Comparison of ENCODE assay signal across 16 cellular contexts in the genomic region with DNA sequence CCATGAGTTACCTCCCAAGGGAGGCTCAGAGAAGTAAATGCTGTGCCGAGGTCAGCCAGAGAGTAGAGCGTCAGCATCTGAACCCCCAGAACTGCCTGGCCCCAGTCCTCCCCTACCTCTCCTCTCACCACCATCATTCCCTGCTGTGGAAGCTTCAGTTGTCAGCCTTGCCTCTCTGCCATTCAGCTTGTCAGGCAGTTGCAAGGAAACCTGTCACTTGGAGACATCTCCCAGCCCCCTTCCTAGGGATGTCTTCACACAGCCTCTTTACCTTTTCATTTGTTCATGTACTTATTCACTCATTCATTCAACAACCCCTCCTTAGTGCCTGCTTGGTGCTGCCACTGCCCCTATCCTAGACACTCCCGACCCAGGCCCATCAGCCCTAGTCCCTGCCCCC. TPM values are rescaled to one million over a fixed set of nuclear protein-coding genes. Genes with fewer than 3 reads are reported as not detected.
A peak's percentile ranks its signal among the peaks of the same experiment; 100 is the strongest.
DNase-seq lines count a peak whose midpoint lies in the region; ATAC-seq, FAIRE-seq and TF ChIP-seq lines count a peak whose summit lies in the region.
"Had no signal": no experiment of that assay in that cellular context is flagged by ENCODE, and none has a peak within 500 bp of the region (broad histone marks: within the 10 kb centered on the region; RNA-seq: fewer than 3 reads in every experiment).

No MANE protein-coding gene starts in this region.

- H3K9ac ChIP-seq in Loucy (ENCODE audit: low read depth, low read length, poor library complexity, severe bottlenecking) (no peak overlapping the region), HepG2 (ENCODE audit: insufficient read depth, low read depth, low read length) (no peak overlapping the region)

- H3K27ac ChIP-seq in HepG2 (ENCODE audit: extremely low read length, insufficient read depth, low read length) = no peak overlapping the region

- peaks cover 38% of the 10 kb centered on the region for H3K4me1 ChIP-seq in Loucy (ENCODE audit: insufficient read depth, low read length, poor library complexity, severe bottlenecking)
- peaks cover 97% of the 10 kb centered on the region for H3K4me1 ChIP-seq in HepG2 (ENCODE audit: insufficient read depth, low read length)

- no peak for TF ChIP-seq RAD21 in HepG2 (CRISPR knock-in tag; IDR thresholded peaks at IDR 0.05)

- CTCF ChIA-PET in activated CD8-positive, alpha-beta memory T cell treated with anti-CD3 and anti-CD28 coated beads, Interleukin-2, amount 10 ng/mL, durations not matched to agents 7 days and 5 days (lab: Charles Lee) = interaction anchor here (2.9 to 22.1 kb wide), 5 partner anchors 8 to 50 kb away, joined by 11 to 405 read pairs (median 46); a partner anchor contains a TSS
- CTCF ChIA-PET in HepG2 (lab: Yijun Ruan, JAX; ENCODE audit: low intra/inter-chr PET ratio, low total read pairs) = no interaction called here

- H3K36me3 ChIP-seq in Loucy (ENCODE audit: insufficient read depth, low read length) (no peaks in the 10 kb centered on the region), HepG2 (replicated peaks in 1 of 2; ENCODE audit: control insufficient read depth in 1 of 2, insufficient read depth in 2 of 2, low read length in 2 of 2) (no peaks in the 10 kb centered on the region)

- H3K4me2 ChIP-seq in Loucy (ENCODE audit: low read depth, low read length, poor library complexity, severe bottlenecking) = peak overlapping the region; percentile 92
- H3K4me2 ChIP-seq in HepG2 (ENCODE audit: low read depth, low read length) = no peak overlapping the region

- POLR2A ChIA-PET in HepG2 (lab: Yijun Ruan, JAX) = interaction anchor here (1.0 to 6.5 kb wide), 3 partner anchors 8 to 19 kb away, joined by 3 to 77 read pairs (median 16); a partner anchor contains a TSS

- H3K27ac Mint-ChIP-seq in activated CD8-positive, alpha-beta memory T cell treated with anti-CD3 and anti-CD28 coated beads, Interleukin-2, amount 10 ng/mL, durations not matched to agents 7 days and 5 days = peak overlapping the region; percentile 42
- H3K27ac Mint-ChIP-seq in activated naive CD8-positive, alpha-beta T cell treated with anti-CD3 and anti-CD28 coated beads, Interleukin-2, amount 50 U/mL, for 24 hours = peak overlapping the region; percentile 61
- H3K27ac Mint-ChIP-seq in neural crest cell (ENCODE audit: unreplicated experiment) = peak overlapping the region; percentile 36
- no peak overlapping the region for H3K27ac Mint-ChIP-seq in type B pancreatic cell
- H3K27ac Mint-ChIP-seq: nephron progenitor cell had no signal

- DNase-seq in activated CD8-positive, alpha-beta memory T cell treated with anti-CD3 and anti-CD28 coated beads, Interleukin-2, amount 10 ng/mL, durations not matched to agents 7 days and 5 days = no peak
- no peak for DNase-seq in activated CD8-positive, alpha-beta memory T cell treated with anti-CD3 and anti-CD28 coated beads, Interleukin-2, amount 50 U/mL, for 48 hours
- no peak for DNase-seq in activated naive CD8-positive, alpha-beta T cell treated with anti-CD3 and anti-CD28 coated beads, Interleukin-2, amount 50 U/mL, for 24 hours
- DNase-seq in neural crest cell (ENCODE audit: low read depth, low spot score) (no peak), HepG2 (ENCODE audit: low spot score) (no peak), NCI-H2196 (lab: John Stamatoyannopoulos, UW; ENCODE audit: unreplicated experiment) (no peak), type B pancreatic cell (ENCODE audit: extremely low spot score, unreplicated experiment) (no peak)
- DNase-seq: aorta, NCI-H69, nephron progenitor cell had no signal

- H3K27me3 ChIP-seq in Loucy (ENCODE audit: insufficient read depth, low read length, poor library complexity, severe bottlenecking) (no peaks in the 10 kb centered on the region), HepG2 (ENCODE audit: control insufficient read depth in 1 of 2, insufficient read depth in 2 of 2, low read length in 2 of 2) (peaks cover 0 to 23% of the 10 kb centered on the region in 2 experiments; a peak in 4 of 5 replicates)

- H3K4me3 Mint-ChIP-seq in activated CD8-positive, alpha-beta memory T cell treated with anti-CD3 and anti-CD28 coated beads, Interleukin-2, amount 10 ng/mL, durations not matched to agents 7 days and 5 days = peak overlapping the region; percentile 92
- H3K4me3 Mint-ChIP-seq in activated naive CD8-positive, alpha-beta T cell treated with anti-CD3 and anti-CD28 coated beads, Interleukin-2, amount 50 U/mL, for 24 hours = peak overlapping the region; percentile 77
- H3K4me3 Mint-ChIP-seq in neural crest cell (peak overlapping the region; percentile 2), type B pancreatic cell (no peak overlapping the region)
- H3K4me3 Mint-ChIP-seq: nephron progenitor cell had no signal

- intact Hi-C loops in HepG2 (cut with micrococcal nuclease; ENCODE audit: unreplicated experiment) = no loop called here

- no peak for TF ChIP-seq POLR2A in HepG2 (IDR thresholded peaks at IDR 0.05; ENCODE audit: insufficient read depth in 1 of 2, low read depth in 2 of 2, low read length in 2 of 2)

- no peak for TF ChIP-seq EP300 in HepG2 (IDR thresholded peaks at IDR 0.05; ENCODE audit: low read depth in 2 of 2, low read length in 2 of 2)
- TF ChIP-seq EP300 in HepG2 (CRISPR knock-in tag; IDR thresholded peaks at IDR 0.05; ENCODE audit: borderline replicate concordance) = no peak

- ATAC-seq in activated CD8-positive, alpha-beta memory T cell treated with anti-CD3 and anti-CD28 coated beads, Interleukin-2, amount 10 ng/mL, durations not matched to agents 7 days and 5 days = no peak
- ATAC-seq in activated naive CD8-positive, alpha-beta T cell treated with anti-CD3 and anti-CD28 coated beads, Interleukin-2, amount 50 U/mL, for 24 hours = no peak
- ATAC-seq in HepG2 = no peak

- H3K4me1 Mint-ChIP-seq in activated CD8-positive, alpha-beta memory T cell treated with anti-CD3 and anti-CD28 coated beads, Interleukin-2, amount 10 ng/mL, durations not matched to agents 7 days and 5 days = peaks cover 84% of the 10 kb centered on the region
- peaks cover 87% of the 10 kb centered on the region for H3K4me1 Mint-ChIP-seq in activated naive CD8-positive, alpha-beta T cell treated with anti-CD3 and anti-CD28 coated beads, Interleukin-2, amount 50 U/mL, for 24 hours
- H3K4me1 Mint-ChIP-seq in neural crest cell (peaks cover 5% of the 10 kb centered on the region), type B pancreatic cell (ENCODE audit: unreplicated experiment) (peaks cover 6% of the 10 kb centered on the region)

- H4K20me1 ChIP-seq in Loucy (ENCODE audit: insufficient read depth, low read length, poor library complexity, severe bottlenecking) (no peaks in the 10 kb centered on the region), HepG2 (ENCODE audit: insufficient read depth, low read length) (no peaks in the 10 kb centered on the region)

- no peaks in the 10 kb centered on the region for H3K9me2 ChIP-seq in Loucy (replicated peaks; ENCODE audit: low read depth, low read length)

- no peak overlapping the region for H3K4me3 ChIP-seq in Loucy (ENCODE audit: low read length, poor library complexity, severe bottlenecking)
- H3K4me3 ChIP-seq in HepG2 (replicated peaks in 1 of 3; ENCODE audit: insufficient read depth in 1 of 3, low read depth in 2 of 3, low read length in 3 of 3) = no peak overlapping the region
- H3K4me3 ChIP-seq: lung had no signal

- peaks cover 21% of the 10 kb centered on the region for H3K36me3 Mint-ChIP-seq in activated CD8-positive, alpha-beta memory T cell treated with anti-CD3 and anti-CD28 coated beads, Interleukin-2, amount 10 ng/mL, durations not matched to agents 7 days and 5 days
- peaks cover 6% of the 10 kb centered on the region for H3K36me3 Mint-ChIP-seq in activated naive CD8-positive, alpha-beta T cell treated with anti-CD3 and anti-CD28 coated beads, Interleukin-2, amount 50 U/mL, for 24 hours (ENCODE audit: low read depth)
- H3K36me3 Mint-ChIP-seq in neural crest cell (ENCODE audit: low read depth) (no peaks in the 10 kb centered on the region), type B pancreatic cell (no peaks in the 10 kb centered on the region)

- H3K9me3 ChIP-seq in Loucy (ENCODE audit: insufficient read depth, low read depth, low read length) (no peaks in the 10 kb centered on the region), HepG2 (ENCODE audit: low read length) (no peaks in the 10 kb centered on the region)

- in situ Hi-C loops in HepG2 (cut with HindIII; ENCODE audit: extremely low pct_ligation_motif_present, low pct_unique_long_range_greater_than_20kb) = loop anchor here (5.0 to 25.0 kb wide), 2 partner anchors 48 to 823 kb away; a partner anchor contains a TSS

- H2AFZ ChIP-seq in Loucy (ENCODE audit: low read length) (no peak overlapping the region), HepG2 (ENCODE audit: low read length) (no peak overlapping the region)

- peaks cover 27% of the 10 kb centered on the region; the same call in 1 of the 2 replicates for H3K79me2 ChIP-seq in Loucy (ENCODE audit: insufficient read depth, low read length)
- no peaks in the 10 kb centered on the region for H3K79me2 ChIP-seq in HepG2 (ENCODE audit: insufficient read depth, low read length)

- 20% methylated on average over 2 of the region's 3 CpGs for WGBS in HepG2 (ENCODE audit: low lambda C conversion rate)

- peaks cover 2% of the 10 kb centered on the region for H3K9me3 Mint-ChIP-seq in activated CD8-positive, alpha-beta memory T cell treated with anti-CD3 and anti-CD28 coated beads, Interleukin-2, amount 10 ng/mL, durations not matched to agents 7 days and 5 days (ENCODE audit: low read depth)
- peaks cover 7% of the 10 kb centered on the region for H3K9me3 Mint-ChIP-seq in activated naive CD8-positive, alpha-beta T cell treated with anti-CD3 and anti-CD28 coated beads, Interleukin-2, amount 50 U/mL, for 24 hours
- H3K9me3 Mint-ChIP-seq in neural crest cell (no peaks in the 10 kb centered on the region), type B pancreatic cell (no peaks in the 10 kb centered on the region)
- H3K9me3 Mint-ChIP-seq: nephron progenitor cell had no signal

- H3F3A ChIP-seq in Loucy (ENCODE audit: low read depth) = no peaks in the 10 kb centered on the region

- BruUV-seq in HepG2 (replicated peaks; lab: Mats Ljungman, UMichigan) = no TSS peak

- no peak for TF ChIP-seq CTCF in Loucy (conservative IDR thresholded peaks at IDR 0.05; ENCODE audit: low read length)
- TF ChIP-seq CTCF in neural crest cell (conservative IDR thresholded peaks at IDR 0.05) = no peak
- TF ChIP-seq CTCF in HepG2 (CRISPR knock-in tag; IDR thresholded peaks at IDR 0.05) = no peak
- no peak for TF ChIP-seq CTCF in type B pancreatic cell (conservative IDR thresholded peaks at IDR 0.05)

- H3K27me3 Mint-ChIP-seq in activated CD8-positive, alpha-beta memory T cell treated with anti-CD3 and anti-CD28 coated beads, Interleukin-2, amount 10 ng/mL, durations not matched to agents 7 days and 5 days = no peaks in the 10 kb centered on the region
- H3K27me3 Mint-ChIP-seq in activated naive CD8-positive, alpha-beta T cell treated with anti-CD3 and anti-CD28 coated beads, Interleukin-2, amount 50 U/mL, for 24 hours = no peaks in the 10 kb centered on the region
- peaks cover 34% of the 10 kb centered on the region for H3K27me3 Mint-ChIP-seq in neural crest cell (ENCODE audit: low read depth)
- peaks cover 30% of the 10 kb centered on the region for H3K27me3 Mint-ChIP-seq in type B pancreatic cell

- FAIRE-seq in HepG2 (lab: Jason Lieb, UNC) = no peak
- FAIRE-seq: colon, RCC 7860 had no signal

RNA-seq across cellular contexts. Expression of a gene that starts 2.1 kb away (rescaled TPM):
- total RNA-seq in activated CD8-positive, alpha-beta memory T cell treated with anti-CD3 and anti-CD28 coated beads, Interleukin-2, amount 10 ng/mL, durations not matched to agents 7 days and 5 days = 10 to 100 TPM; 52.3 to 93.0 TPM
- total RNA-seq in neural crest cell (12.3 and 15.7 TPM in 2 replicates), HepG2 (2016; rRNA removed; fragmentation: Illumina TruSeq; extraction: Trizol) (10.7 and 11.1 TPM in 2 replicates), type B pancreatic cell (ENCODE audit: low replicate concordance) (8.9 and 16.6 TPM in 2 replicates)
- 15.3 and 15.8 TPM in 2 replicates for total RNA-seq in HepG2 (2016; cell fraction: cytosol; rRNA removed; fragmentation: Illumina TruSeq; extraction: Trizol; ENCODE audit: low read depth)
- total RNA-seq in HepG2 (2016; cell fraction: insoluble cytoplasmic fraction; rRNA removed; fragmentation: Illumina TruSeq; extraction: Trizol) = 7.2 and 12.8 TPM in 2 replicates
- total RNA-seq in HepG2 (2016; cell fraction: membrane; rRNA removed; fragmentation: Illumina TruSeq; extraction: Trizol) = 15.5 and 16.6 TPM in 2 replicates
- total RNA-seq in HepG2 (2016; cell fraction: nucleus; rRNA removed; fragmentation: Illumina TruSeq; extraction: Trizol) = 7.6 and 9.6 TPM in 2 replicates
- polyA plus RNA-seq in HepG2 (2011; rRNA removed) = 17.2 and 27.9 TPM in 2 replicates
- polyA plus RNA-seq in HepG2 (2011; cell fraction: cytosol; rRNA removed) = 20.3 and 35.1 TPM in 2 replicates
- 48.0 and 49.7 TPM in 2 replicates for polyA plus RNA-seq in HepG2 (2011; cell fraction: nucleus; rRNA removed)
- 9.3 and 16.2 TPM in 2 replicates for polyA plus RNA-seq in HepG2 (2012)
- polyA plus RNA-seq in HepG2 (2016; cell fraction: cytosol; fragmentation: Illumina TruSeq; extraction: Trizol; ENCODE audit: low read depth) = 11.0 and 13.5 TPM in 2 replicates
- polyA plus RNA-seq in HepG2 (2016; cell fraction: insoluble cytoplasmic fraction; fragmentation: Illumina TruSeq; extraction: Trizol; ENCODE audit: low read depth) = 14.8 and 16.5 TPM in 2 replicates
- 11.0 and 11.4 TPM in 2 replicates for polyA plus RNA-seq in HepG2 (2016; cell fraction: membrane; fragmentation: Illumina TruSeq; extraction: Trizol; ENCODE audit: low read depth)
- 19.6 TPM in 2 replicates for polyA plus RNA-seq in HepG2 (2016; cell fraction: nucleus; fragmentation: Illumina TruSeq; extraction: Trizol; ENCODE audit: insufficient read depth, low read depth)
- 0.82 and 20.7 TPM in 2 replicates for polyA minus RNA-seq in HepG2 (2011; rRNA and poly(A)+ RNA removed; ENCODE audit: low replicate concordance)
- 7.2 and 9.7 TPM in 2 replicates for polyA minus RNA-seq in HepG2 (2011; cell fraction: cytosol; rRNA and poly(A)+ RNA removed)
- 10.6 and 12.8 TPM in 2 replicates for polyA minus RNA-seq in HepG2 (2011; cell fraction: nucleus; rRNA and poly(A)+ RNA removed)

RNA-seq across cellular contexts. Expression of a gene that starts 8.4 kb away (rescaled TPM):
- 100 to 1,000 TPM; 133 to 140 TPM for total RNA-seq in activated CD8-positive, alpha-beta memory T cell treated with anti-CD3 and anti-CD28 coated beads, Interleukin-2, amount 10 ng/mL, durations not matched to agents 7 days and 5 days
- total RNA-seq in neural crest cell (73.0 and 80.5 TPM in 2 replicates), HepG2 (2016; rRNA removed; fragmentation: Illumina TruSeq; extraction: Trizol) (94.5 and 191 TPM in 2 replicates), type B pancreatic cell (ENCODE audit: low replicate concordance) (102 and 129 TPM in 2 replicates)
- 72.5 and 74.4 TPM in 2 replicates for total RNA-seq in HepG2 (2016; cell fraction: cytosol; rRNA removed; fragmentation: Illumina TruSeq; extraction: Trizol; ENCODE audit: low read depth)
- total RNA-seq in HepG2 (2016; cell fraction: insoluble cytoplasmic fraction; rRNA removed; fragmentation: Illumina TruSeq; extraction: Trizol) = 86.8 and 210 TPM in 2 replicates
- 109 and 128 TPM in 2 replicates for total RNA-seq in HepG2 (2016; cell fraction: membrane; rRNA removed; fragmentation: Illumina TruSeq; extraction: Trizol)
- 152 and 179 TPM in 2 replicates for total RNA-seq in HepG2 (2016; cell fraction: nucleus; rRNA removed; fragmentation: Illumina TruSeq; extraction: Trizol)
- polyA plus RNA-seq in HepG2 (2011; rRNA removed) = 193 and 197 TPM in 2 replicates
- 220 and 352 TPM in 2 replicates for polyA plus RNA-seq in HepG2 (2011; cell fraction: cytosol; rRNA removed)
- 256 and 281 TPM in 2 replicates for polyA plus RNA-seq in HepG2 (2011; cell fraction: nucleus; rRNA removed)
- 71.8 and 108 TPM in 2 replicates for polyA plus RNA-seq in HepG2 (2012)
- 82.2 and 93.0 TPM in 2 replicates for polyA plus RNA-seq in HepG2 (2016; cell fraction: cytosol; fragmentation: Illumina TruSeq; extraction: Trizol; ENCODE audit: low read depth)
- polyA plus RNA-seq in HepG2 (2016; cell fraction: insoluble cytoplasmic fraction; fragmentation: Illumina TruSeq; extraction: Trizol; ENCODE audit: low read depth) = 90.8 and 112 TPM in 2 replicates
- polyA plus RNA-seq in HepG2 (2016; cell fraction: membrane; fragmentation: Illumina TruSeq; extraction: Trizol; ENCODE audit: low read depth) = 103 and 135 TPM in 2 replicates
- 241 and 283 TPM in 2 replicates for polyA plus RNA-seq in HepG2 (2016; cell fraction: nucleus; fragmentation: Illumina TruSeq; extraction: Trizol; ENCODE audit: insufficient read depth, low read depth)
- 353 and 575 TPM in 2 replicates for polyA minus RNA-seq in HepG2 (2011; rRNA and poly(A)+ RNA removed; ENCODE audit: low replicate concordance)
- polyA minus RNA-seq in HepG2 (2011; cell fraction: cytosol; rRNA and poly(A)+ RNA removed) = 147 and 182 TPM in 2 replicates
- 87.0 and 96.2 TPM in 2 replicates for polyA minus RNA-seq in HepG2 (2011; cell fraction: nucleus; rRNA and poly(A)+ RNA removed)

RNA-seq across cellular contexts. Expression of a gene that starts 24.4 kb away (rescaled TPM):
- total RNA-seq in activated CD8-positive, alpha-beta memory T cell treated with anti-CD3 and anti-CD28 coated beads, Interleukin-2, amount 10 ng/mL, durations not matched to agents 7 days and 5 days = under 1 TPM; 0.19 to 0.85 TPM
- 0.16 TPM in 1 of 2 replicates, not detected in the other for total RNA-seq in neural crest cell
- total RNA-seq in HepG2 (2016; rRNA removed; fragmentation: Illumina TruSeq; extraction: Trizol) = 0.20 TPM in 1 of 2 replicates, not detected in the other
- not detected in 2 replicates for total RNA-seq in HepG2 (2016; cell fraction: cytosol; rRNA removed; fragmentation: Illumina TruSeq; extraction: Trizol; ENCODE audit: low read depth)
- total RNA-seq in HepG2 (2016; cell fraction: insoluble cytoplasmic fraction; rRNA removed; fragmentation: Illumina TruSeq; extraction: Trizol) = not detected in 2 replicates
- not detected in 2 replicates for total RNA-seq in HepG2 (2016; cell fraction: membrane; rRNA removed; fragmentation: Illumina TruSeq; extraction: Trizol)
- not detected in 2 replicates for total RNA-seq in HepG2 (2016; cell fraction: nucleus; rRNA removed; fragmentation: Illumina TruSeq; extraction: Trizol)
- polyA plus RNA-seq in HepG2 (2011; rRNA removed) = 0.03 TPM in 2 replicates
- 0.03 TPM in 1 of 2 replicates, not detected in the other for polyA plus RNA-seq in HepG2 (2011; cell fraction: cytosol; rRNA removed)
- polyA plus RNA-seq in HepG2 (2011; cell fraction: nucleus; rRNA removed) = 0.21 and 0.24 TPM in 2 replicates
- polyA plus RNA-seq in HepG2 (2012) = not detected in 2 replicates
- polyA plus RNA-seq in HepG2 (2016; cell fraction: cytosol; fragmentation: Illumina TruSeq; extraction: Trizol; ENCODE audit: low read depth) = not detected in 2 replicates
- polyA plus RNA-seq in HepG2 (2016; cell fraction: insoluble cytoplasmic fraction; fragmentation: Illumina TruSeq; extraction: Trizol; ENCODE audit: low read depth) = not detected in 2 replicates
- polyA plus RNA-seq in HepG2 (2016; cell fraction: membrane; fragmentation: Illumina TruSeq; extraction: Trizol; ENCODE audit: low read depth) = not detected in 2 replicates
- not detected in 2 replicates for polyA plus RNA-seq in HepG2 (2016; cell fraction: nucleus; fragmentation: Illumina TruSeq; extraction: Trizol; ENCODE audit: insufficient read depth, low read depth)
- not detected in 2 replicates for polyA minus RNA-seq in HepG2 (2011; rRNA and poly(A)+ RNA removed; ENCODE audit: low replicate concordance)
- polyA minus RNA-seq in HepG2 (2011; cell fraction: cytosol; rRNA and poly(A)+ RNA removed) = 1.4 TPM in 1 of 2 replicates, not detected in the other
- not detected in 2 replicates for polyA minus RNA-seq in HepG2 (2011; cell fraction: nucleus; rRNA and poly(A)+ RNA removed)
- 0.12 and 0.22 TPM in 2 replicates for total RNA-seq in type B pancreatic cell (ENCODE audit: low replicate concordance)
- total RNA-seq: A673, aorta, epithelial cell of proximal tubule, lung had no signal
- polyA plus RNA-seq: aorta had no signal

RNA-seq across cellular contexts. Expression of a gene that starts 40.6 kb away (rescaled TPM):
- total RNA-seq in activated CD8-positive, alpha-beta memory T cell treated with anti-CD3 and anti-CD28 coated beads, Interleukin-2, amount 10 ng/mL, durations not matched to agents 7 days and 5 days = not detected
- total RNA-seq in neural crest cell (not detected in 2 replicates), HepG2 (2016; rRNA removed; fragmentation: Illumina TruSeq; extraction: Trizol) (not detected in 2 replicates), type B pancreatic cell (ENCODE audit: low replicate concordance) (not detected in 2 replicates)
- total RNA-seq in HepG2 (2016; cell fraction: cytosol; rRNA removed; fragmentation: Illumina TruSeq; extraction: Trizol; ENCODE audit: low read depth) = not detected in 2 replicates
- not detected in 2 replicates for total RNA-seq in HepG2 (2016; cell fraction: insoluble cytoplasmic fraction; rRNA removed; fragmentation: Illumina TruSeq; extraction: Trizol)
- total RNA-seq in HepG2 (2016; cell fraction: membrane; rRNA removed; fragmentation: Illumina TruSeq; extraction: Trizol) = not detected in 2 replicates
- total RNA-seq in HepG2 (2016; cell fraction: nucleus; rRNA removed; fragmentation: Illumina TruSeq; extraction: Trizol) = not detected in 2 replicates
- polyA plus RNA-seq in HepG2 (2011; rRNA removed) = not detected in 2 replicates
- polyA plus RNA-seq in HepG2 (2011; cell fraction: cytosol; rRNA removed) = not detected in 2 replicates
- polyA plus RNA-seq in HepG2 (2011; cell fraction: nucleus; rRNA removed) = not detected in 2 replicates
- polyA plus RNA-seq in HepG2 (2012) = not detected in 2 replicates
- not detected in 2 replicates for polyA plus RNA-seq in HepG2 (2016; cell fraction: cytosol; fragmentation: Illumina TruSeq; extraction: Trizol; ENCODE audit: low read depth)
- polyA plus RNA-seq in HepG2 (2016; cell fraction: insoluble cytoplasmic fraction; fragmentation: Illumina TruSeq; extraction: Trizol; ENCODE audit: low read depth) = not detected in 2 replicates
- polyA plus RNA-seq in HepG2 (2016; cell fraction: membrane; fragmentation: Illumina TruSeq; extraction: Trizol; ENCODE audit: low read depth) = not detected in 2 replicates
- polyA plus RNA-seq in HepG2 (2016; cell fraction: nucleus; fragmentation: Illumina TruSeq; extraction: Trizol; ENCODE audit: insufficient read depth, low read depth) = not detected in 2 replicates
- not detected in 2 replicates for polyA minus RNA-seq in HepG2 (2011; rRNA and poly(A)+ RNA removed; ENCODE audit: low replicate concordance)
- not detected in 2 replicates for polyA minus RNA-seq in HepG2 (2011; cell fraction: cytosol; rRNA and poly(A)+ RNA removed)
- not detected in 2 replicates for polyA minus RNA-seq in HepG2 (2011; cell fraction: nucleus; rRNA and poly(A)+ RNA removed)
- total RNA-seq: A673, aorta, epithelial cell of proximal tubule, lung had no signal
- polyA plus RNA-seq: aorta, lung had no signal

RNA-seq across cellular contexts. Expression of a gene that starts 48.2 kb away (rescaled TPM):
- total RNA-seq in activated CD8-positive, alpha-beta memory T cell treated with anti-CD3 and anti-CD28 coated beads, Interleukin-2, amount 10 ng/mL, durations not matched to agents 7 days and 5 days = 100 to 1,000 TPM in 1 of 2 experiments, 10 to 100 TPM in 1; 60.2 to 117 TPM
- total RNA-seq in neural crest cell (36.9 and 40.3 TPM in 2 replicates), HepG2 (2016; rRNA removed; fragmentation: Illumina TruSeq; extraction: Trizol) (9.9 and 12.8 TPM in 2 replicates), type B pancreatic cell (ENCODE audit: low replicate concordance) (10.2 and 29.5 TPM in 2 replicates)
- 6.1 and 6.8 TPM in 2 replicates for total RNA-seq in HepG2 (2016; cell fraction: cytosol; rRNA removed; fragmentation: Illumina TruSeq; extraction: Trizol; ENCODE audit: low read depth)
- total RNA-seq in HepG2 (2016; cell fraction: insoluble cytoplasmic fraction; rRNA removed; fragmentation: Illumina TruSeq; extraction: Trizol) = 11.7 and 11.8 TPM in 2 replicates
- 6.6 TPM in 2 replicates for total RNA-seq in HepG2 (2016; cell fraction: membrane; rRNA removed; fragmentation: Illumina TruSeq; extraction: Trizol)
- total RNA-seq in HepG2 (2016; cell fraction: nucleus; rRNA removed; fragmentation: Illumina TruSeq; extraction: Trizol) = 10.4 and 14.3 TPM in 2 replicates
- polyA plus RNA-seq in HepG2 (2011; rRNA removed) = 10.5 and 11.2 TPM in 2 replicates
- 6.0 and 15.2 TPM in 2 replicates for polyA plus RNA-seq in HepG2 (2011; cell fraction: cytosol; rRNA removed)
- 68.6 and 87.5 TPM in 2 replicates for polyA plus RNA-seq in HepG2 (2011; cell fraction: nucleus; rRNA removed)
- 4.6 and 6.6 TPM in 2 replicates for polyA plus RNA-seq in HepG2 (2012)
- polyA plus RNA-seq in HepG2 (2016; cell fraction: cytosol; fragmentation: Illumina TruSeq; extraction: Trizol; ENCODE audit: low read depth) = 4.5 and 5.4 TPM in 2 replicates
- 8.2 and 10.7 TPM in 2 replicates for polyA plus RNA-seq in HepG2 (2016; cell fraction: insoluble cytoplasmic fraction; fragmentation: Illumina TruSeq; extraction: Trizol; ENCODE audit: low read depth)
- 5.8 and 5.9 TPM in 2 replicates for polyA plus RNA-seq in HepG2 (2016; cell fraction: membrane; fragmentation: Illumina TruSeq; extraction: Trizol; ENCODE audit: low read depth)
- polyA plus RNA-seq in HepG2 (2016; cell fraction: nucleus; fragmentation: Illumina TruSeq; extraction: Trizol; ENCODE audit: insufficient read depth, low read depth) = 28.9 and 39.4 TPM in 2 replicates
- 8.1 and 15.6 TPM in 2 replicates for polyA minus RNA-seq in HepG2 (2011; rRNA and poly(A)+ RNA removed; ENCODE audit: low replicate concordance)
- 4.1 and 5.1 TPM in 2 replicates for polyA minus RNA-seq in HepG2 (2011; cell fraction: cytosol; rRNA and poly(A)+ RNA removed)
- polyA minus RNA-seq in HepG2 (2011; cell fraction: nucleus; rRNA and poly(A)+ RNA removed) = 8.7 and 9.7 TPM in 2 replicates
